ENCODE assay signal across 12 cellular contexts in the genomic region with DNA sequence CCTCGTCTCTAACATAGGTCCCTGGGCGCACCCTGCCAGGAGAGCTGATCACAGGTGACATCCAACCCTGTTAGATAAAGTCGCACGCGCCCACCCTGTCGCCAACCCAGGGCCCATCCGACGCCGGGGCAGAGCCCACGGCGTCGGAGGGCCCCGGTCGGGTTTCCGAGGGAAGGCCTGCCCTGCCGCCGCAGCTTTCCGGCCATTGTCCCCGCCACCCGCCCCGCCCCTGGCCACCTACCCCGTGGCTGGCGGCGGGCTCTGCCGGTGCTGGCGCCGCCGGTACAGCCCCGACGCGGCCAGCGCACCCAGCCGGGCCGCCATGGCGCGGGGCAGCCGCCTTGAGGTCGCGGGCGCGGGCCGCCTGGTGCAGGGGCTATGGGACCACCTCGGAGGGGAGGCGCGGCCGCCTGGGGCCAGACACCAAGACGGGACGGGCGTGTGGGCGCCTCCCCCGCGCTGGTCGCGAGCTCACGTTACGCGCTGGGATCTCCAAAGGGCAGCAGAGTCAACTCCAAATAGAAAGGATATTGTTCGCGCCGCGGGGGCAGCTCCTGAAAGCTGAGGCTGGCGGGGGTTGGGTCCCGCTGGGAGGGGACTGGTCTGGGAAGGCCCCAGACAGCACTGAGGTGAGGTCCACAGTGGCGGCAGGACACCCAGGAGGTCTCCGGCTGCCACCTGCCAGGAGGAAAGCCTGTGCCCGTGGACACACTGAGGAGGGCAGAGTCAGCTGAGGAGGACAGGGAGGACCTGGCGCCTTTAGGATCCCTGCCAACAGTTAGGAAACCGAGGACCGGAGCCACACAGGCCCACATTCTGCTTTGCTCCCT. TPM values are rescaled to one million over a fixed set of nuclear protein-coding genes. Genes with fewer than 3 reads are reported as not detected.
A peak's percentile ranks its signal among the peaks of the same experiment; 100 is the strongest.
DNase-seq lines count a peak whose midpoint lies in the region; ATAC-seq and TF ChIP-seq lines count a peak whose summit lies in the region.
"Had no signal": no experiment of that assay in that cellular context is flagged by ENCODE, and none has a peak within 500 bp of the region (broad histone marks: within the 10 kb centered on the region; RNA-seq: fewer than 3 reads in every experiment).

No MANE protein-coding gene starts in this region.

- intact Hi-C loops in right lobe of liver (cut with DNase I), result no loop called here

- peaks cover 8 to 18% of the 10 kb centered on the region in 2 donors for H3K4me1 Mint-ChIP-seq in stimulated activated naive B cell treated with anti-CD40 and anti-IgM and Interleukin-4, amounts not matched to agents 10 μg/mL and 1 μg/mL and 100 μg/mL, for 72 hours

- 14% methylated on average over 17 of the region's 69 CpGs for WGBS in right lobe of liver (ENCODE audit: insufficient coverage, low coverage, low lambda C conversion rate, missing lambda C conversion rate)

- no peaks in the 10 kb centered on the region for H3K36me3 Mint-ChIP-seq in stimulated activated naive B cell treated with anti-CD40 and anti-IgM and Interleukin-4, amounts not matched to agents 10 μg/mL and 1 μg/mL and 100 μg/mL, for 72 hours

- no peak for TF ChIP-seq CTCF in Peyer's patch (IDR thresholded peaks at IDR 0.05)
- TF ChIP-seq CTCF in right lobe of liver (IDR thresholded peaks at IDR 0.05), result no peak

- no peaks in the 10 kb centered on the region for H3K36me3 ChIP-seq in Peyer's patch
- no peaks in the 10 kb centered on the region for H3K36me3 ChIP-seq in duodenal mucosa (ENCODE audit: control insufficient read depth in 1 of 2, insufficient read depth in 2 of 2, low read length in 2 of 2)
- no peaks in the 10 kb centered on the region for H3K36me3 ChIP-seq in right lobe of liver

- no peaks in the 10 kb centered on the region for H3K27me3 ChIP-seq in Peyer's patch
- peaks cover 15 to 29% of the 10 kb centered on the region in 2 donors for H3K27me3 ChIP-seq in duodenal mucosa (ENCODE audit: control insufficient read depth in 1 of 2, insufficient read depth in 2 of 2, low read length in 2 of 2)
- H3K27me3 ChIP-seq in right lobe of liver, result no peaks in the 10 kb centered on the region

- H3K27ac ChIP-seq in Peyer's patch, result peak overlapping the region in 2 of 4 donors; percentile 54 to 73
- peak overlapping the region; percentile 25 for H3K27ac ChIP-seq in duodenal mucosa (ENCODE audit: low read depth, low read length)
- H3K27ac ChIP-seq in right lobe of liver, result peak overlapping the region; percentile 82 to 89 (median 88)

- TF ChIP-seq POLR2A in Peyer's patch (IDR thresholded peaks at IDR 0.05) (no peak), right lobe of liver (IDR thresholded peaks at IDR 0.05) (no peak)

- no peak overlapping the region for H3K9ac ChIP-seq in duodenal mucosa (ENCODE audit: low read depth in 1 of 2, low read length in 2 of 2)

- no peaks in the 10 kb centered on the region for H3K9me3 Mint-ChIP-seq in stimulated activated naive B cell treated with anti-CD40 and anti-IgM and Interleukin-4, amounts not matched to agents 10 μg/mL and 1 μg/mL and 100 μg/mL, for 72 hours
- H3K9me3 Mint-ChIP-seq: T-helper 1 cell treated with Interleukin-12 subunit alpha and Interleukin-12 subunit beta and Interleukin-4 antibody, amounts not matched to agents 30 μg/mL and 1 μg/mL, for 36 hours had no signal

- peak; percentile 55 to 72 (median 69) for ATAC-seq in right lobe of liver
- peak; percentile 29 to 34 for ATAC-seq in stimulated activated naive B cell treated with anti-CD40 and anti-IgM and Interleukin-4, amounts not matched to agents 10 μg/mL and 1 μg/mL and 100 μg/mL, for 72 hours (replicated peaks)

- peaks cover 0 to 27% (median 0%) of the 10 kb centered on the region in 4 donors for H3K4me1 ChIP-seq in Peyer's patch
- peaks cover 0 to 7% of the 10 kb centered on the region in 2 donors for H3K4me1 ChIP-seq in duodenal mucosa (ENCODE audit: control insufficient read depth in 1 of 2, insufficient read depth in 2 of 2, low read length in 2 of 2)
- peaks cover 0 to 40% (median 20%) of the 10 kb centered on the region in 4 donors for H3K4me1 ChIP-seq in right lobe of liver

- peaks cover 33 to 59% of the 10 kb centered on the region in 2 donors for H3K27me3 Mint-ChIP-seq in stimulated activated naive B cell treated with anti-CD40 and anti-IgM and Interleukin-4, amounts not matched to agents 10 μg/mL and 1 μg/mL and 100 μg/mL, for 72 hours

- H3K9me3 ChIP-seq in Peyer's patch (no peaks in the 10 kb centered on the region), duodenal mucosa (ENCODE audit: control insufficient read depth in 1 of 2, low read length in 2 of 2) (no peaks in the 10 kb centered on the region), right lobe of liver (no peaks in the 10 kb centered on the region)

- H3K4me3 ChIP-seq in Peyer's patch (peak overlapping the region in 3 of 4 donors; percentile 3 to 53 (median 32)), duodenal mucosa (ENCODE audit: low read depth in 1 of 2, low read length in 2 of 2) (peak overlapping the region in 1 of 2 donors; percentile 32), right lobe of liver (peak overlapping the region; percentile 46 to 71 (median 64))

- DNase-seq in Peyer's patch (peak in 1 of 3 donors; percentile 44), right lobe of liver (peak; percentile 62 to 82 (median 80)), DMS153 (lab: John Stamatoyannopoulos, UW) (no peak), hypothalamus (lab: John Stamatoyannopoulos, UW) (no peak)
- no peak for DNase-seq in stimulated activated naive B cell treated with anti-CD40 and anti-IgM and Interleukin-4, amounts not matched to agents 10 μg/mL and 1 μg/mL and 100 μg/mL, for 72 hours
- no peak for DNase-seq in activated CD4-positive, alpha-beta T cell treated with anti-CD3 and anti-CD28 coated beads, Interleukin-2, amount 50 U/mL, for 1 hour
- DNase-seq: activated gamma-delta T cell treated with Interleukin-2 at 50 U/mL for 16 hours; foreskin fibroblast; NCI-H2171; stimulated activated CD4-positive, alpha-beta T cell treated with anti-CD3 and anti-CD28 coated beads, Interleukin-15, amount 100 ng/mL, for 24 hours had no signal

- no peak overlapping the region for H3K27ac Mint-ChIP-seq in stimulated activated naive B cell treated with anti-CD40 and anti-IgM and Interleukin-4, amounts not matched to agents 10 μg/mL and 1 μg/mL and 100 μg/mL, for 72 hours
- H3K27ac Mint-ChIP-seq: T-helper 1 cell treated with Interleukin-12 subunit alpha and Interleukin-12 subunit beta and Interleukin-4 antibody, amounts not matched to agents 30 μg/mL and 1 μg/mL, for 36 hours had no signal

- peak overlapping the region; percentile 32 to 67 for H3K4me3 Mint-ChIP-seq in stimulated activated naive B cell treated with anti-CD40 and anti-IgM and Interleukin-4, amounts not matched to agents 10 μg/mL and 1 μg/mL and 100 μg/mL, for 72 hours
- H3K4me3 Mint-ChIP-seq: T-helper 1 cell treated with Interleukin-12 subunit alpha and Interleukin-12 subunit beta and Interleukin-4 antibody, amounts not matched to agents 30 μg/mL and 1 μg/mL, for 36 hours had no signal

RNA-seq across cellular contexts. Expression of a gene that starts 11.1 kb away (rescaled TPM):
- 10 to 100 TPM in 3 of 4 donors, 1 to 10 TPM in 1; 7.7 to 95.7 (median 21.9) TPM for total RNA-seq in Peyer's patch
- 10 to 100 TPM in 5 of 6 experiments, 1 to 10 TPM in 1; 6.6 to 37.7 (median 19.5) TPM for total RNA-seq in right lobe of liver

RNA-seq across cellular contexts. Expression of a gene that starts 18.3 kb away (rescaled TPM):
- total RNA-seq in Peyer's patch, result not detected
- total RNA-seq in right lobe of liver, result not detected

RNA-seq across cellular contexts. Expression of a gene that starts 37.0 kb away (rescaled TPM):
- total RNA-seq in Peyer's patch (10 to 100 TPM in 1 of 4 donors, 1 to 10 TPM in 3; 5.8 to 12.4 (median 8.8) TPM), right lobe of liver (1 to 10 TPM; 1.6 to 4.7 (median 3.4) TPM)

Comparison
In these comparisons a context has a peak if more than half of its experiments do, and no peak if none do; other contexts are left out.
1. DNase-seq: peak in right lobe of liver (3 of 3); none in stimulated activated naive B cell treated with anti-CD40 and anti-IgM and Interleukin-4, amounts not matched to agents 10 μg/mL and 1 μg/mL and 100 μg/mL, for 72 hours (single experiment), DMS153 (single experiment), hypothalamus (0 of 51) and activated CD4-positive, alpha-beta T cell treated with anti-CD3 and anti-CD28 coated beads, Interleukin-2, amount 50 U/mL, for 1 hour (single experiment).